8 cellular contexts compared by ENCODE assay signal in the genomic region with DNA sequence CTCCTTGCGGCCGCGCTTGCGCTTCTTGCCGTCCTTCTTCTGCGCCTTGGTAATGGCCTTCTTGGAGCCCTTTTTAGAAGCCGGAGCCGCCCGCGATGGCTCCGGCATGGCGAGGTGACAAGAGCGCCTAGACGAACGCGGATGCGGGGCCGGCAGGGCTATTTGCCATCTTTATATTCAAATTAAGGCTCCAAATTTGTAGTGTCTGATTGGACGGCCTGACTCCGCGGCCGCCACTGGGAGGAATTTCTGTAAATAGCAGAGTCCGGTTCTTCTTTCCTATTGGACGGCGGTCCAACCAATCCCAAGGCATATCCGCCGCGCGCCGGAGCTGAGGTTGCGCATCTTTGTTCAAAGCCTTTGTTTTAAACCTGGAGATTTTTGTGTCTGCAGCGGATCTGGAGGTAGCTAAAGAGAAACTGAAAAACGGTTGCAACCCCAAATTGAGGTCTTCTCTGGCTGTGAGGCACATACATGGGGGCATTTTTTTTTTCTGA. TPM values are rescaled to one million over a fixed set of nuclear protein-coding genes. Genes with fewer than 3 reads are reported as not detected.
DNase-seq lines count a peak whose midpoint lies in the region; ATAC-seq and TF ChIP-seq lines count a peak whose summit lies in the region.

No MANE protein-coding gene starts in this region.

- TF ChIP-seq POLR2A in GM18526 (IDR thresholded peaks at IDR 0.05; ENCODE audit: extremely low read depth, insufficient read length) (peak; percentile 56), esophagus muscularis mucosa (IDR thresholded peaks at IDR 0.05; ENCODE audit: low read depth) (no peak)

- no peak overlapping the region for H3K27ac ChIP-seq in esophagus muscularis mucosa (replicated peaks in 1 of 4)

- peaks cover 20% of the 10 kb centered on the region in 4 donors for H3K4me1 ChIP-seq in esophagus muscularis mucosa

- intact Hi-C loops in esophagus muscularis mucosa (cut with DNase I), result no loop called here

- no peaks in the 10 kb centered on the region for H3K9me3 Mint-ChIP-seq in activated T-cell treated with anti-CD3 and anti-CD28 coated beads, Interleukin-2, amount 50 U/mL, for 24 hours
- no peaks in the 10 kb centered on the region for H3K9me3 Mint-ChIP-seq in natural killer cell treated with Interleukin-12 subunit alpha and Interleukin-12 subunit beta and Interleukin-15 and Interleukin-18, amount 100 ng/mL, for 72 hours

- TF ChIP-seq EP300 in esophagus muscularis mucosa (IDR thresholded peaks at IDR 0.05), result no peak

- peak overlapping the region; percentile 88 for H3K4me3 Mint-ChIP-seq in activated T-cell treated with anti-CD3 and anti-CD28 coated beads, Interleukin-2, amount 50 U/mL, for 24 hours
- peak overlapping the region; percentile 87 for H3K4me3 Mint-ChIP-seq in natural killer cell treated with Interleukin-12 subunit alpha and Interleukin-12 subunit beta and Interleukin-15 and Interleukin-18, amount 100 ng/mL, for 72 hours

- DNase-seq in NCI-H69 (lab: John Stamatoyannopoulos, UW), result peak; percentile 98
- peak; percentile 86 for DNase-seq in activated T-cell treated with anti-CD3 and anti-CD28 coated beads, Interleukin-2, amount 50 U/mL, for 24 hours
- DNase-seq in esophagus muscularis mucosa (ENCODE audit: extremely low spot score), result peak; percentile 94
- DNase-seq in natural killer cell treated with Interleukin-12 subunit alpha and Interleukin-12 subunit beta and Interleukin-15 and Interleukin-18, amount 100 ng/mL, for 72 hours (ENCODE audit: low spot score), result peak; percentile 89
- DNase-seq in stimulated activated naive CD4-positive, alpha-beta T cell treated with Interleukin-2 at 50 U/mL for 16 hours (lab: John Stamatoyannopoulos, UW), result peak; percentile 89
- DNase-seq in T1000 (lab: John Stamatoyannopoulos, UW), result no peak

- H3K27me3 ChIP-seq in esophagus muscularis mucosa, result peaks cover 0 to 100% (median 46%) of the 10 kb centered on the region in 4 donors

- H3K36me3 ChIP-seq in esophagus muscularis mucosa, result no peaks in the 10 kb centered on the region

- H3K27me3 Mint-ChIP-seq in activated T-cell treated with anti-CD3 and anti-CD28 coated beads, Interleukin-2, amount 50 U/mL, for 24 hours, result peaks cover 8% of the 10 kb centered on the region
- H3K27me3 Mint-ChIP-seq in natural killer cell treated with Interleukin-12 subunit alpha and Interleukin-12 subunit beta and Interleukin-15 and Interleukin-18, amount 100 ng/mL, for 72 hours, result peaks cover 5 to 14% of the 10 kb centered on the region in 2 donors

- peak overlapping the region; percentile 21 to 48 (median 32) for H3K4me3 ChIP-seq in esophagus muscularis mucosa

- ATAC-seq in HG03060 (IDR thresholded peaks at IDR 0.05; ENCODE audit: low read depth, unreplicated experiment), result peak; percentile 70
- peak; percentile 87 to 95 for ATAC-seq in natural killer cell treated with Interleukin-12 subunit alpha and Interleukin-12 subunit beta and Interleukin-15 and Interleukin-18, amount 100 ng/mL, for 72 hours

- no peak for TF ChIP-seq CTCF in esophagus muscularis mucosa (IDR thresholded peaks at IDR 0.05)

- H3K36me3 Mint-ChIP-seq in activated T-cell treated with anti-CD3 and anti-CD28 coated beads, Interleukin-2, amount 50 U/mL, for 24 hours (ENCODE audit: low read depth), result peaks cover 5% of the 10 kb centered on the region
- H3K36me3 Mint-ChIP-seq in natural killer cell treated with Interleukin-12 subunit alpha and Interleukin-12 subunit beta and Interleukin-15 and Interleukin-18, amount 100 ng/mL, for 72 hours, result no peaks in the 10 kb centered on the region

- H3K27ac Mint-ChIP-seq in activated T-cell treated with anti-CD3 and anti-CD28 coated beads, Interleukin-2, amount 50 U/mL, for 24 hours, result peak overlapping the region; percentile 93
- H3K27ac Mint-ChIP-seq in natural killer cell treated with Interleukin-12 subunit alpha and Interleukin-12 subunit beta and Interleukin-15 and Interleukin-18, amount 100 ng/mL, for 72 hours, result peak overlapping the region; percentile 72 to 86

- 3% methylated on average over 27 of the region's 33 CpGs for WGBS in esophagus muscularis mucosa

- peaks cover 52% of the 10 kb centered on the region for H3K4me1 Mint-ChIP-seq in activated T-cell treated with anti-CD3 and anti-CD28 coated beads, Interleukin-2, amount 50 U/mL, for 24 hours (ENCODE audit: low read depth)
- H3K4me1 Mint-ChIP-seq in natural killer cell treated with Interleukin-12 subunit alpha and Interleukin-12 subunit beta and Interleukin-15 and Interleukin-18, amount 100 ng/mL, for 72 hours (ENCODE audit: low read depth in 2 of 2), result peaks cover 44 to 52% of the 10 kb centered on the region in 2 donors

- no peaks in the 10 kb centered on the region for H3K9me3 ChIP-seq in esophagus muscularis mucosa

RNA-seq across cellular contexts. Expression of gene RNF187, which starts 22.6 kb away (rescaled TPM):
- total RNA-seq in esophagus muscularis mucosa, result 10 to 100 TPM; 22.5 to 62.6 (median 61.0) TPM
- total RNA-seq in natural killer cell treated with Interleukin-12 subunit alpha and Interleukin-12 subunit beta and Interleukin-15 and Interleukin-18, amount 100 ng/mL, for 72 hours, result 100 to 1,000 TPM in 1 of 2 donors, 10 to 100 TPM in 1; 69.5 to 106 TPM

RNA-seq across cellular contexts. Expression of gene TRIM17, which starts 47.9 kb away (rescaled TPM):
- not detected for total RNA-seq in esophagus muscularis mucosa
- total RNA-seq in natural killer cell treated with Interleukin-12 subunit alpha and Interleukin-12 subunit beta and Interleukin-15 and Interleukin-18, amount 100 ng/mL, for 72 hours, result 1 to 10 TPM; 2.0 to 2.2 TPM

RNA-seq across cellular contexts. Expression of gene TRIM11, which starts 57.9 kb away (rescaled TPM):
- 10 to 100 TPM; 13.8 to 26.1 (median 20.9) TPM for total RNA-seq in esophagus muscularis mucosa
- total RNA-seq in natural killer cell treated with Interleukin-12 subunit alpha and Interleukin-12 subunit beta and Interleukin-15 and Interleukin-18, amount 100 ng/mL, for 72 hours, result 10 to 100 TPM; 69.2 to 84.7 TPM
